18 cellular contexts compared by ENCODE assay signal in the genomic region with DNA sequence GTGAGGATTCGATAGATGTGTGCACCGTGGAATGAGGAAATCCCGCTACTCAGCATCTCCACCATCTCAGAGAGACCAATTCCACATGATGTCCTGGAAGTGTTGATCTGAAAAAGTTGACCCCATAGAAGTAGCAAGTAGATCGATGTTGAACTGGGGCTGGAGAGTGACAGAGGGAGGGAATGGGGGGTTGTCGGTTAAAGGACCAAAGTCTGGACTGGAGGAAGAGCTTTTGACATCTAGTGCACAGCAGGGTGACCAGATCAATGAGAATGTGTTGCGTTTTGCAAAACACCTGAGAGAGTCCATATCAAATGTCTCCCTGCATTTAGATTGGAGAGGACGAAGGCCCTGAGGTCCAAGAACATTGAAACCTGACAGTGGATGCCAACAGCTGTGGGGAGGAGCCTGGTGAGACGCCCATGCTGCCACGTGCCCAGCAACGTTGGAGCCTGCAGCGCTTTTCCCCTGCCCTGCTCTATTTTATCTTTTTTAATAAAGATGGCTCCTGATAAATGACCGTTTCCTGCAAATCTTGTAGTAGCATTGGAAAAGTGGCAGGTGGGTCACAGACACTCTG. TPM values are rescaled to one million over a fixed set of nuclear protein-coding genes. Genes with fewer than 3 reads are reported as not detected.
A peak's percentile ranks its signal among the peaks of the same experiment; 100 is the strongest.
DNase-seq lines count a peak whose midpoint lies in the region; ATAC-seq and TF ChIP-seq lines count a peak whose summit lies in the region.
"Had no signal": no experiment of that assay in that cellular context is flagged by ENCODE, and none has a peak within 500 bp of the region (broad histone marks: within the 10 kb centered on the region; RNA-seq: fewer than 3 reads in every experiment).

No MANE protein-coding gene starts in this region.

- no peak for TF ChIP-seq EP300 in ovary (IDR thresholded peaks at IDR 0.05)

- H3K4me3 ChIP-seq in KMS-11 (IDR thresholded peaks at IDR 0.05; ENCODE audit: insufficient read depth, low read depth, low read length) (no peak overlapping the region), OCI-LY3 (ENCODE audit: low read length) (peak overlapping the region; percentile 64; the same call in 1 of the 2 replicates), liver (ENCODE audit: low read depth in 1 of 3, low read length in 3 of 3) (no peak overlapping the region), psoas muscle (no peak overlapping the region), ovary (no peak overlapping the region)
- H3K4me3 ChIP-seq: BLaER1 treated with 17β-estradiol and CSF1 and Interleukin-3, amounts not matched to agents 10 nM and 100 nM; SJCRH30 had no signal

- intact Hi-C loops in psoas muscle (cut with DNase I) = loop anchor here in 1 of 2 donors (2.0 kb wide), 1 partner anchor 113 kb away; no protein-coding TSS in a partner anchor
- intact Hi-C loops in Right ventricle myocardium superior (cut with DNase I) = no loop called here
- intact Hi-C loops in ovary (cut with DNase I) = loop anchor here in 1 of 4 donors (5.0 kb wide), 1 partner anchor 116 kb away; no protein-coding TSS in a partner anchor

- DNase-seq in psoas muscle (peak; percentile 21 to 79), Right ventricle myocardium superior (no peak), ovary (no peak), NCI-H2029 treated with DMSO at 0.1 percent for 48 hours (lab: John Stamatoyannopoulos, UW) (no peak), A172 (ENCODE audit: low spot score) (no peak)
- DNase-seq: Calu3, DMS53, KG1, NCI-H1436, NCI-H2081 treated with DMSO at 0.1 percent for 48 hours, NCI-H510A, NCI-H82, SJCRH30, SW 1271 had no signal

- WGBS in liver = 45% methylated on average over 12 of the region's 12 CpGs
- 32 to 46% (median 41%) methylated on average over 12 of the region's 12 CpGs for WGBS in psoas muscle, 3 donors
- WGBS in ovary, 3 donors = 78 to 82% (median 78%) methylated on average over 12 of the region's 12 CpGs

- no peak for TF ChIP-seq RAD21 in liver (IDR thresholded peaks at IDR 0.05)

- H3K79me2 ChIP-seq in KMS-11 (ENCODE audit: insufficient read depth, low read depth) = no peaks in the 10 kb centered on the region
- no peaks in the 10 kb centered on the region for H3K79me2 ChIP-seq in OCI-LY3 (ENCODE audit: low read length)

- H3K36me3 ChIP-seq in KMS-11 (ENCODE audit: insufficient read depth) (no peaks in the 10 kb centered on the region), OCI-LY3 (replicated peaks; ENCODE audit: low read depth, low read length) (no peaks in the 10 kb centered on the region), liver (ENCODE audit: control insufficient read depth in 4 of 4, insufficient read depth in 3 of 4, low read depth in 1 of 4, low read length in 3 of 4) (no peaks in the 10 kb centered on the region), psoas muscle (ENCODE audit: insufficient read depth in 1 of 2, low read depth in 1 of 2) (no peaks in the 10 kb centered on the region), ovary (no peaks in the 10 kb centered on the region)
- H3K36me3 ChIP-seq: BLaER1 treated with 17β-estradiol and CSF1 and Interleukin-3, amounts not matched to agents 10 nM and 100 nM; SJCRH30 had no signal

- no peak overlapping the region for H2AFZ ChIP-seq in KMS-11 (ENCODE audit: low read depth)
- no peak overlapping the region for H2AFZ ChIP-seq in OCI-LY3 (ENCODE audit: low read depth, low read length)

- peak; percentile 68 to 87 (median 78) for ATAC-seq in psoas muscle
- ATAC-seq in Right ventricle myocardium superior (ENCODE audit: poor library complexity) = no peak

- H4K20me1 ChIP-seq in KMS-11 (ENCODE audit: insufficient read depth) (no peaks in the 10 kb centered on the region), OCI-LY3 (ENCODE audit: insufficient read depth, low read length) (no peaks in the 10 kb centered on the region)

- H3K27ac ChIP-seq in KMS-11 (no peak overlapping the region), OCI-LY3 (ENCODE audit: low read length) (no peak overlapping the region), liver (ENCODE audit: low read depth in 1 of 2, low read length in 2 of 2) (no peak overlapping the region), psoas muscle (no peak overlapping the region), ovary (no peak overlapping the region)
- H3K27ac ChIP-seq: BLaER1 treated with 17β-estradiol and CSF1 and Interleukin-3, amounts not matched to agents 10 nM and 100 nM; SJCRH30 had no signal

- H3K27me3 ChIP-seq in KMS-11 (ENCODE audit: insufficient read depth, low read depth) (no peaks in the 10 kb centered on the region), OCI-LY3 (ENCODE audit: low read depth, low read length) (peaks cover 25% of the 10 kb centered on the region), liver (ENCODE audit: control insufficient read depth in 4 of 4, insufficient read depth in 4 of 4, low read length in 3 of 4) (peaks cover 0 to 2% (median 0%) of the 10 kb centered on the region in 4 donors), psoas muscle (ENCODE audit: insufficient read depth in 3 of 3, low read length in 2 of 3) (no peaks in the 10 kb centered on the region), ovary (no peaks in the 10 kb centered on the region)

- H3K9me3 ChIP-seq in OCI-LY3 (ENCODE audit: insufficient read depth, low read length) (no peaks in the 10 kb centered on the region), liver (ENCODE audit: control insufficient read depth in 4 of 4, low read length in 3 of 4) (no peaks in the 10 kb centered on the region), psoas muscle (no peaks in the 10 kb centered on the region), ovary (no peaks in the 10 kb centered on the region)
- H3K9me3 ChIP-seq: BLaER1 treated with 17β-estradiol and CSF1 and Interleukin-3, amounts not matched to agents 10 nM and 100 nM; SJCRH30 had no signal

- H3K9ac ChIP-seq in KMS-11 = no peak overlapping the region
- H3K9ac ChIP-seq in OCI-LY3 (ENCODE audit: low read length) = no peak overlapping the region
- H3K9ac ChIP-seq in liver (ENCODE audit: low read depth in 1 of 2, low read length in 2 of 2) = no peak overlapping the region
- H3K9ac ChIP-seq: BLaER1 treated with 17β-estradiol and CSF1 and Interleukin-3, amounts not matched to agents 10 nM and 100 nM had no signal

- no peak for TF ChIP-seq POLR2A in ovary (IDR thresholded peaks at IDR 0.05)

- TF ChIP-seq CTCF in KMS-11 (conservative IDR thresholded peaks at IDR 0.05; ENCODE audit: low read depth, low read length) (no peak), OCI-LY3 (IDR thresholded peaks at IDR 0.05; ENCODE audit: low read depth, low read length) (no peak), liver (IDR thresholded peaks at IDR 0.05; ENCODE audit: low read depth, low read length, missing input control) (no peak), psoas muscle (IDR thresholded peaks at IDR 0.05) (no peak), ovary (IDR thresholded peaks at IDR 0.05) (no peak)

- 0 out of 2 replicates have a peak overlapping the region, but pooled peaks have one; percentile 33 for H3K4me2 ChIP-seq in KMS-11
- peak overlapping the region; percentile 75 for H3K4me2 ChIP-seq in OCI-LY3 (ENCODE audit: low read length)
- H3K4me2 ChIP-seq: BLaER1 treated with 17β-estradiol and CSF1 and Interleukin-3, amounts not matched to agents 10 nM and 100 nM had no signal

- H3K4me1 ChIP-seq in KMS-11 (ENCODE audit: low read depth, poor library complexity, severe bottlenecking) (peaks cover 6% of the 10 kb centered on the region), OCI-LY3 (ENCODE audit: low read length) (peaks cover 26% of the 10 kb centered on the region), liver (ENCODE audit: control insufficient read depth in 4 of 4, insufficient read depth in 4 of 4, low read length in 3 of 4) (peaks cover 0 to 28% (median 11%) of the 10 kb centered on the region in 4 donors), psoas muscle (no peaks in the 10 kb centered on the region), ovary (ENCODE audit: insufficient read depth) (peaks cover 4% of the 10 kb centered on the region)

TF ChIP-seq in liver, 16 proteins besides CTCF, POLR2A, EP300 and RAD21:
- peak; percentile 45 to 54 for TF ChIP-seq HNF4A (conservative IDR thresholded peaks at IDR 0.05)
- no peak for TF ChIP-seq TAF1 (conservative IDR thresholded peaks at IDR 0.05)
- peak in 1 of 2 donors; percentile 15 for TF ChIP-seq RXRA (IDR thresholded peaks at IDR 0.05)
- peak; percentile 13 for TF ChIP-seq HNF4G (IDR thresholded peaks at IDR 0.05)

RNA-seq across cellular contexts. Expression of gene RPL32, which starts 30.1 kb away (rescaled TPM):
- 1,000 to 10,000 TPM in 1 of 2 donors, 100 to 1,000 TPM in 1; 218 to 1,124 TPM for total RNA-seq in liver
- 100 to 1,000 TPM; 384 to 769 TPM for polyA plus RNA-seq in liver
- 1,000 to 10,000 TPM; 1,418 to 1,919 (median 1,477) TPM for total RNA-seq in psoas muscle
- polyA plus RNA-seq in psoas muscle = 1,000 to 10,000 TPM; 2,325 to 2,939 (median 2,347) TPM
- total RNA-seq in Right ventricle myocardium superior = 868 TPM
- 1,000 to 10,000 TPM; 1,975 to 3,878 (median 2,959) TPM for total RNA-seq in ovary
- polyA plus RNA-seq in ovary = 1,000 to 10,000 TPM; 4,745 to 7,414 TPM
- total RNA-seq in A172 (2014; rRNA removed; shearing (Covaris generic)) = 936 and 1,240 TPM in 2 replicates

Comparison
In these comparisons a context has a peak if more than half of its experiments do, and no peak if none do; other contexts are left out.
1. DNase-seq: peak in psoas muscle (2 of 2); none in Right ventricle myocardium superior (single experiment), ovary (0 of 5), NCI-H2029 treated with DMSO at 0.1 percent for 48 hours (single experiment) and A172 (single experiment).